In the genomic region with DNA sequence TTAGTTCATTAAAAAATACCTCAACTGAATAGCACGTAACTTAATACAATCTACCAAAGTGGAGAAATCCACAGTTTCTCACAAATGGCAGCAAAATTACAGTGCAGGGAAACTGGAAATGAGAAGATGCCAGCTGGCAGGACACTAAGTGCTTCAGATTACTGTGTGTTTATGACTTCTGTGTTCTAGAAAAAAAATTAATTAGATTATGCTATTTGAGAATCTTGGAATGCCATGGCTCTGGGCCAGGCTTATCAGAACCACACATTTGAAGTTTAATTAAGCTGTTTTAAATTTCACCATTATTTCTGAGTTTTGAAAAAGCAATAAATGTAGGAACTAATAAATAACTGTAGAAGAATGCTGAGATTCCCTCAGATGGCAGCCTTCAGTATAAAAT, we compare ENCODE assay signal across 14 cellular contexts.
A peak's percentile ranks its signal among the peaks of the same experiment; 100 is the strongest.
DNase-seq lines count a peak whose midpoint lies in the region; ATAC-seq and TF ChIP-seq lines count a peak whose summit lies in the region.
"Had no signal": no experiment of that assay in that cellular context is flagged by ENCODE, and none has a peak within 500 bp of the region (broad histone marks: within the 10 kb centered on the region; RNA-seq: fewer than 3 reads in every experiment).

No MANE protein-coding gene starts in this region.

- TF ChIP-seq POLR2A in HCT116 (IDR thresholded peaks at IDR 0.05; ENCODE audit: borderline replicate concordance, extremely low read depth, insufficient read depth, insufficient read length) = no peak

- DNase-seq in HCT116 (ENCODE audit: low read depth, low spot score) (no peak), NCI-H69 (lab: John Stamatoyannopoulos, UW) (peak; percentile 49), fibroblast of peridontal ligament (ENCODE audit: extremely low read depth) (peak; percentile 29), left lobe of liver (ENCODE audit: low spot score) (no peak), GM03348 (ENCODE audit: low spot score) (no peak)
- no peak for DNase-seq in effector CD4-positive, alpha-beta T cell
- DNase-seq: ACHN; Caco-2; CD4-positive, alpha-beta T cell; GDM1; GOT3; H7 had no signal

- H3K9me3 ChIP-seq in HCT116 (ENCODE audit: control insufficient read depth in 1 of 2, insufficient read depth in 1 of 2, low read depth in 1 of 2, low read length in 2 of 2) = no peaks in the 10 kb centered on the region
- H3K9me3 ChIP-seq: Caco-2 had no signal

- no TSS peak for BruUV-seq in HCT116 (replicated peaks; lab: Mats Ljungman, UMichigan)

- H3K4me2 ChIP-seq in HCT116 (ENCODE audit: low read length) = no peak overlapping the region

- H2AFZ ChIP-seq in HCT116 (ENCODE audit: low read depth, low read length, poor library complexity, severe bottlenecking) = peak overlapping the region; percentile 20

- no peak for TF ChIP-seq RAD21 in HCT116 (IDR thresholded peaks at IDR 0.05; ENCODE audit: low read depth)

- no peak overlapping the region for H3K9ac ChIP-seq in HCT116 (ENCODE audit: low read length)

- peaks cover 26 to 34% of the 10 kb centered on the region in 2 experiments for H3K4me1 ChIP-seq in HCT116 (ENCODE audit: control insufficient read depth in 1 of 2, insufficient read depth in 2 of 2, low read length in 2 of 2)

- no peaks in the 10 kb centered on the region for H3K79me2 ChIP-seq in HCT116 (ENCODE audit: insufficient read depth, low read length)

- RAD21 ChIA-PET in HCT116 (lab: Charles Lee; ENCODE audit: low non-redundant PET in 1 of 2, low total read pairs in 2 of 2, uncharacterized antibody in 2 of 2, unreplicated experiment in 2 of 2) = no interaction called here

- ATAC-seq in HCT116 = no peak
- no peak for ATAC-seq in left lobe of liver
- ATAC-seq: HepG2 had no signal

- CTCF ChIA-PET in HCT116 (lab: Charles Lee) = no interaction called here

- H4K20me1 ChIP-seq in HCT116 (ENCODE audit: insufficient read depth) = no peaks in the 10 kb centered on the region

- H3K4me3 ChIP-seq in HCT116 (replicated peaks in 1 of 2; ENCODE audit: low read depth in 1 of 2, low read length in 2 of 2) = no peak overlapping the region

- H3K27ac ChIP-seq in HCT116 (ENCODE audit: low read depth, low read length) = no peak overlapping the region
- H3K27ac ChIP-seq: C4-2B had no signal

- no peak for TF ChIP-seq CTCF in HCT116 (IDR thresholded peaks at IDR 0.05 in 2 of 3, conservative IDR thresholded peaks at IDR 0.05 in 1 of 3; ENCODE audit: borderline replicate concordance in 1 of 3, insufficient read depth in 1 of 3, low read depth in 2 of 3, low read length in 2 of 3)

- H3K27me3 ChIP-seq in HCT116 (ENCODE audit: insufficient read depth, low read length) = no peaks in the 10 kb centered on the region

- intact Hi-C loops in HCT116 (cut with micrococcal nuclease) = no loop called here

- H3K9me2 ChIP-seq in HCT116 (ENCODE audit: insufficient read depth) = no peaks in the 10 kb centered on the region

- H3K36me3 ChIP-seq in HCT116 (ENCODE audit: control insufficient read depth in 1 of 2, insufficient read depth in 2 of 2, low read length in 2 of 2) = no peaks in the 10 kb centered on the region

- POLR2A ChIA-PET in HCT116 (lab: Charles Lee) = no interaction called here

TF ChIP-seq in HCT116, 20 proteins besides CTCF, POLR2A, EP300 and RAD21:
- TF ChIP-seq JUND (IDR thresholded peaks at IDR 0.05) = no peak
- TF ChIP-seq POLR2AphosphoS5 (IDR thresholded peaks at IDR 0.05; ENCODE audit: low read depth, low read length) = no peak

Comparison
In these comparisons a context has a peak if more than half of its experiments do, and no peak if none do; other contexts are left out.
1. DNase-seq: peak in NCI-H69 (single experiment) and fibroblast of peridontal ligament (single experiment); none in HCT116 (single experiment), effector CD4-positive, alpha-beta T cell (single experiment), left lobe of liver (single experiment) and GM03348 (single experiment).